ENCODE assay signal across 22 cellular contexts in genomic region chr2:23692901-23693605, GRCh38.
A peak's percentile ranks its signal among the peaks of the same experiment; 100 is the strongest.
DNase-seq lines count a peak whose midpoint lies in the region; ATAC-seq, FAIRE-seq and TF ChIP-seq lines count a peak whose summit lies in the region.
"Had no signal": no experiment of that assay in that cellular context is flagged by ENCODE, and none has a peak within 500 bp of the region (broad histone marks: within the 10 kb centered on the region; RNA-seq: fewer than 3 reads in every experiment).

No MANE protein-coding gene starts in this region.

- no peaks in the 10 kb centered on the region for H3K36me3 Mint-ChIP-seq in activated naive CD4-positive, alpha-beta T cell treated with anti-CD3 and anti-CD28 coated beads, Interleukin-2, amount 10 ng/mL, durations not matched to agents 7 days and 5 days

- no peak overlapping the region for H3K9ac ChIP-seq in HepG2 (ENCODE audit: insufficient read depth, low read depth, low read length)

- CTCF ChIA-PET in activated naive CD4-positive, alpha-beta T cell treated with anti-CD3 and anti-CD28 coated beads, Interleukin-2, amount 10 ng/mL, durations not matched to agents 7 days and 5 days (lab: Charles Lee): no interaction called here
- CTCF ChIA-PET in HepG2 (lab: Yijun Ruan, JAX; ENCODE audit: low intra/inter-chr PET ratio, low total read pairs): no interaction called here

- WGBS in right lobe of liver (ENCODE audit: insufficient coverage, low coverage, low lambda C conversion rate, missing lambda C conversion rate): 90% methylated on average over 2 of the region's 27 CpGs
- 83% methylated on average over 18 of the region's 27 CpGs for WGBS in HepG2 (ENCODE audit: low lambda C conversion rate)

- TF ChIP-seq EP300 in HepG2 (IDR thresholded peaks at IDR 0.05; ENCODE audit: low read depth in 2 of 2, low read length in 2 of 2) (no peak), HepG2 (CRISPR knock-in tag; IDR thresholded peaks at IDR 0.05; ENCODE audit: borderline replicate concordance) (no peak)

- ATAC-seq in right lobe of liver (no peak), HepG2 (no peak), upper lobe of right lung (no peak), HG02571 (IDR thresholded peaks at IDR 0.05; ENCODE audit: unreplicated experiment) (no peak), GM19324 (IDR thresholded peaks at IDR 0.05; ENCODE audit: low FRiP score, unreplicated experiment) (no peak)
- ATAC-seq: HCT116 had no signal

- no peaks in the 10 kb centered on the region for H3K27me3 Mint-ChIP-seq in activated naive CD4-positive, alpha-beta T cell treated with anti-CD3 and anti-CD28 coated beads, Interleukin-2, amount 10 ng/mL, durations not matched to agents 7 days and 5 days

- TF ChIP-seq POLR2A in right lobe of liver (IDR thresholded peaks at IDR 0.05): no peak
- no peak for TF ChIP-seq POLR2A in HepG2 (IDR thresholded peaks at IDR 0.05; ENCODE audit: insufficient read depth in 1 of 2, low read depth in 2 of 2, low read length in 2 of 2)

- intact Hi-C loops in right lobe of liver (cut with DNase I) (no loop called here), HepG2 (cut with micrococcal nuclease; ENCODE audit: unreplicated experiment) (no loop called here), upper lobe of right lung (cut with DNase I) (no loop called here)

- H3K4me1 ChIP-seq in right lobe of liver: no peaks in the 10 kb centered on the region
- no peaks in the 10 kb centered on the region for H3K4me1 ChIP-seq in HepG2 (ENCODE audit: insufficient read depth, low read length)
- H3K4me1 ChIP-seq in osteoblast (ENCODE audit: insufficient read depth, low read length): peaks cover 2% of the 10 kb centered on the region
- peaks cover 4% of the 10 kb centered on the region for H3K4me1 ChIP-seq in upper lobe of right lung

- no peaks in the 10 kb centered on the region for H3K79me2 ChIP-seq in HepG2 (ENCODE audit: insufficient read depth, low read length)
- no peaks in the 10 kb centered on the region for H3K79me2 ChIP-seq in osteoblast (ENCODE audit: insufficient read depth, low read length)

- peak; percentile 13 for DNase-seq in activated naive CD4-positive, alpha-beta T cell treated with anti-CD3 and anti-CD28 coated beads, Interleukin-2, amount 10 ng/mL, durations not matched to agents 7 days and 5 days
- DNase-seq in activated naive CD4-positive, alpha-beta T cell (lab: John Stamatoyannopoulos, UW): no peak
- DNase-seq in right lobe of liver (peak in 2 of 3 donors; percentile 13 to 42), HepG2 (ENCODE audit: low spot score) (no peak), osteoblast (ENCODE audit: insufficient read length, low spot score, missing footprints) (peak; percentile 81), upper lobe of right lung (peak; percentile 56)
- DNase-seq: DMS153, DND-41, Karpas-422, NCI-H1092 treated with DMSO at 0.1 percent for 48 hours, NCI-H1436, NCI-H187, NCI-H2081 treated with DMSO at 0.1 percent for 48 hours, NCI-H524, NCI-H748 treated with DMSO at 0.1 percent for 48 hours had no signal

- H3K4me2 ChIP-seq in HepG2 (ENCODE audit: low read depth, low read length) (no peak overlapping the region), osteoblast (ENCODE audit: insufficient read depth, low read length) (no peak overlapping the region)

- POLR2A ChIA-PET in HepG2 (lab: Yijun Ruan, JAX): no interaction called here

- H4K20me1 ChIP-seq in HepG2 (ENCODE audit: insufficient read depth, low read length) (no peaks in the 10 kb centered on the region), osteoblast (ENCODE audit: insufficient read depth, low read length) (peaks cover 6% of the 10 kb centered on the region)

- no peak for TF ChIP-seq CTCF in right lobe of liver (IDR thresholded peaks at IDR 0.05)
- TF ChIP-seq CTCF in HepG2 (CRISPR knock-in tag; IDR thresholded peaks at IDR 0.05): no peak
- TF ChIP-seq CTCF in osteoblast (IDR thresholded peaks at IDR 0.05; ENCODE audit: extremely low read depth, low read depth, low read length): no peak
- no peak for TF ChIP-seq CTCF in upper lobe of right lung (IDR thresholded peaks at IDR 0.05)

- H3K27me3 ChIP-seq in right lobe of liver (no peaks in the 10 kb centered on the region), HepG2 (ENCODE audit: control insufficient read depth in 1 of 2, insufficient read depth in 2 of 2, low read length in 2 of 2) (no peaks in the 10 kb centered on the region), osteoblast (ENCODE audit: insufficient read depth, low read length) (no peaks in the 10 kb centered on the region), upper lobe of right lung (no peaks in the 10 kb centered on the region)
- H3K27me3 ChIP-seq: SJSA1 had no signal

- H3K9me3 ChIP-seq in right lobe of liver (no peaks in the 10 kb centered on the region), HepG2 (ENCODE audit: low read length) (no peaks in the 10 kb centered on the region), osteoblast (ENCODE audit: low read depth, low read length) (no peaks in the 10 kb centered on the region), upper lobe of right lung (no peaks in the 10 kb centered on the region)
- H3K9me3 ChIP-seq: SJSA1 had no signal

- H3K27ac ChIP-seq in right lobe of liver (no peak overlapping the region), HepG2 (ENCODE audit: extremely low read length, insufficient read depth, low read length) (no peak overlapping the region), osteoblast (ENCODE audit: low read depth, low read length) (no peak overlapping the region), upper lobe of right lung (no peak overlapping the region)
- H3K27ac ChIP-seq: HL-60, SJSA1 had no signal

- H3K4me1 Mint-ChIP-seq in activated naive CD4-positive, alpha-beta T cell treated with anti-CD3 and anti-CD28 coated beads, Interleukin-2, amount 10 ng/mL, durations not matched to agents 7 days and 5 days: no peaks in the 10 kb centered on the region

- H2AFZ ChIP-seq in HepG2 (ENCODE audit: low read length) (no peak overlapping the region), osteoblast (ENCODE audit: low read length) (no peak overlapping the region)

- H3K27ac Mint-ChIP-seq in activated naive CD4-positive, alpha-beta T cell treated with anti-CD3 and anti-CD28 coated beads, Interleukin-2, amount 10 ng/mL, durations not matched to agents 7 days and 5 days: no peak overlapping the region

- BruUV-seq in HepG2 (replicated peaks; lab: Mats Ljungman, UMichigan): no TSS peak

- no peak for FAIRE-seq in HepG2 (lab: Jason Lieb, UNC)
- FAIRE-seq: GM12892, RCC 7860 had no signal

- no peak overlapping the region for H3K4me3 Mint-ChIP-seq in activated naive CD4-positive, alpha-beta T cell treated with anti-CD3 and anti-CD28 coated beads, Interleukin-2, amount 10 ng/mL, durations not matched to agents 7 days and 5 days

- in situ Hi-C loops in HepG2 (cut with HindIII; ENCODE audit: extremely low pct_ligation_motif_present, low pct_unique_long_range_greater_than_20kb): no loop called here

- no peaks in the 10 kb centered on the region for H3K36me3 ChIP-seq in right lobe of liver
- no peaks in the 10 kb centered on the region for H3K36me3 ChIP-seq in HepG2 (replicated peaks in 1 of 2; ENCODE audit: control insufficient read depth in 1 of 2, insufficient read depth in 2 of 2, low read length in 2 of 2)
- no peaks in the 10 kb centered on the region for H3K36me3 ChIP-seq in osteoblast (ENCODE audit: insufficient read depth, low read length)
- peaks cover 13% of the 10 kb centered on the region for H3K36me3 ChIP-seq in upper lobe of right lung
- H3K36me3 ChIP-seq: SJSA1 had no signal

- no peak for TF ChIP-seq RAD21 in HepG2 (CRISPR knock-in tag; IDR thresholded peaks at IDR 0.05)

- no peak overlapping the region for H3K4me3 ChIP-seq in right lobe of liver
- H3K4me3 ChIP-seq in HepG2 (replicated peaks in 1 of 3; ENCODE audit: insufficient read depth in 1 of 3, low read depth in 2 of 3, low read length in 3 of 3): no peak overlapping the region
- no peak overlapping the region for H3K4me3 ChIP-seq in osteoblast (ENCODE audit: insufficient read depth, low read length)
- H3K4me3 ChIP-seq in upper lobe of right lung: no peak overlapping the region
- H3K4me3 ChIP-seq: SJSA1 had no signal

- no peaks in the 10 kb centered on the region for H3K9me3 Mint-ChIP-seq in activated naive CD4-positive, alpha-beta T cell treated with anti-CD3 and anti-CD28 coated beads, Interleukin-2, amount 10 ng/mL, durations not matched to agents 7 days and 5 days

TF ChIP-seq in HepG2, 621 proteins besides CTCF, POLR2A, EP300 and RAD21:
- TF ChIP-seq NONO (IDR thresholded peaks at IDR 0.05) (no peak), NONO (CRISPR knock-in tag; conservative IDR thresholded peaks at IDR 0.05) (no peak), IKZF1 (IDR thresholded peaks at IDR 0.05) (no peak), ZNF230 (CRISPR knock-in tag; IDR thresholded peaks at IDR 0.05) (no peak), BORCS8-MEF2B (CRISPR knock-in tag; IDR thresholded peaks at IDR 0.05) (no peak), TARDBP (CRISPR knock-in tag; IDR thresholded peaks at IDR 0.05) (no peak), FIP1L1 (IDR thresholded peaks at IDR 0.05; ENCODE audit: borderline replicate concordance, insufficient read depth, low read depth, low read length) (no peak), NFE2L2 (IDR thresholded peaks at IDR 0.05; ENCODE audit: low read length) (no peak), SMC3 (IDR thresholded peaks at IDR 0.05; ENCODE audit: low read length) (no peak), ZSCAN20 (CRISPR knock-in tag; IDR thresholded peaks at IDR 0.05; ENCODE audit: borderline replicate concordance) (no peak), ZNF496 (CRISPR knock-in tag; IDR thresholded peaks at IDR 0.05; ENCODE audit: insufficient replicate concordance) (no peak), HDAC1 (CRISPR knock-in tag; IDR thresholded peaks at IDR 0.05) (no peak), DMAP1 (CRISPR knock-in tag; IDR thresholded peaks at IDR 0.05) (no peak), MYNN (CRISPR knock-in tag; IDR thresholded peaks at IDR 0.05; ENCODE audit: low read depth) (no peak)
- TF ChIP-seq, protein P1, sequence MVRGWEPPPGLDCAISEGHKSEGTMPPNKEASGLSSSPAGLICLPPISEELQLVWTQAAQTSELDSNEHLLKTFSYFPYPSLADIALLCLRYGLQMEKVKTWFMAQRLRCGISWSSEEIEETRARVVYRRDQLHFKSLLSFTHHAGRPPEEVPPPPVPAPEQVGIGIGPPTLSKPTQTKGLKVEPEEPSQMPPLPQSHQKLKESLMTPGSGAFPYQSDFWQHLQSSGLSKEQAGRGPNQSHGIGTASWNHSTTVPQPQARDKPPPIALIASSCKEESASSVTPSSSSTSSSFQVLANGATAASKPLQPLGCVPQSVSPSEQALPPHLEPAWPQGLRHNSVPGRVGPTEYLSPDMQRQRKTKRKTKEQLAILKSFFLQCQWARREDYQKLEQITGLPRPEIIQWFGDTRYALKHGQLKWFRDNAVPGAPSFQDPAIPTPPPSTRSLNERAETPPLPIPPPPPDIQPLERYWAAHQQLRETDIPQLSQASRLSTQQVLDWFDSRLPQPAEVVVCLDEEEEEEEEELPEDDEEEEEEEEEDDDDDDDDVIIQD (CRISPR knock-in tag; IDR thresholded peaks at IDR 0.05; ENCODE audit: low read depth): no peak

Comparison
In these comparisons a context has a peak if more than half of its experiments do, and no peak if none do; other contexts are left out.
1. DNase-seq: peak in activated naive CD4-positive, alpha-beta T cell treated with anti-CD3 and anti-CD28 coated beads, Interleukin-2, amount 10 ng/mL, durations not matched to agents 7 days and 5 days (single experiment), right lobe of liver (2 of 3), osteoblast (single experiment) and upper lobe of right lung (single experiment); none in activated naive CD4-positive, alpha-beta T cell (0 of 4) and HepG2 (single experiment).